Comparison of ENCODE assay signal across 18 cellular contexts in genomic region chr17:72498671-72499210, GRCh38.
A peak's percentile ranks its signal among the peaks of the same experiment; 100 is the strongest.
DNase-seq lines count a peak whose midpoint lies in the region; ATAC-seq and TF ChIP-seq lines count a peak whose summit lies in the region.
"Had no signal": no experiment of that assay in that cellular context is flagged by ENCODE, and none has a peak within 500 bp of the region (broad histone marks: within the 10 kb centered on the region; RNA-seq: fewer than 3 reads in every experiment).

No MANE protein-coding gene starts in this region.

- H2BK20ac ChIP-seq in IMR-90 (ENCODE audit: low read depth, low read length) = no peak overlapping the region

- WGBS in IMR-90 (ENCODE audit: extremely low coverage in 2 of 2, insufficient read length in 1 of 2), 2 experiments = no CpG with 5 or more reads among the region's 2 CpGs
- 67% methylated on average over 2 of the region's 2 CpGs for WGBS in right cardiac atrium

- H2AFZ ChIP-seq in IMR-90 (replicated peaks; ENCODE audit: low read length, poor library complexity) = no peak overlapping the region

- no peak for TF ChIP-seq RAD21 in IMR-90 (IDR thresholded peaks at IDR 0.05; ENCODE audit: low read length)

- in situ Hi-C loops in IMR-90 (cut with MboI; ENCODE audit: low sequenced_read_pairs) = no loop called here
- in situ Hi-C loops in Panc1 (cut with HindIII; ENCODE audit: low pct_unique_long_range_greater_than_20kb, low sequenced_read_pairs) = loop anchor here (25.0 kb wide), 1 partner anchor 361 kb away; no protein-coding TSS in a partner anchor

- H3K9ac ChIP-seq in IMR-90 (ENCODE audit: low read depth, low read length) = no peak overlapping the region

- no peak overlapping the region for H3K14ac ChIP-seq in IMR-90 (replicated peaks; ENCODE audit: low read depth, low read length)

- CTCF ChIA-PET in IMR-90 (lab: Yijun Ruan, JAX) (interaction anchor here (0.6 kb wide), 1 partner anchor 834 kb away, joined by 4 read pairs; no protein-coding TSS in a partner anchor), Panc1 (lab: Charles Lee) (interaction anchor here (0.6 kb wide), 2 partner anchors 63 to 468 kb away, joined by 3 to 4 read pairs; no protein-coding TSS in a partner anchor)

- no peak overlapping the region for H3K27ac ChIP-seq in IMR-90 (ENCODE audit: insufficient read depth, low read length)
- H3K27ac ChIP-seq in Panc1 (ENCODE audit: low read length) = peak overlapping the region; percentile 79
- no peak overlapping the region for H3K27ac ChIP-seq in right cardiac atrium (ENCODE audit: low read length)
- H3K27ac ChIP-seq: sigmoid colon, testis, WERI-Rb-1 had no signal

- no peak for TF ChIP-seq POLR2A in IMR-90 (IDR thresholded peaks at IDR 0.05; ENCODE audit: low read depth, low read length)

- H2BK15ac ChIP-seq in IMR-90 (ENCODE audit: low read depth, low read length) = no peak overlapping the region

- no peak overlapping the region for H3K23ac ChIP-seq in IMR-90 (ENCODE audit: low read depth, low read length)

- H3K9me3 ChIP-seq in IMR-90 (ENCODE audit: control insufficient read depth, insufficient read depth, low read length) = no peaks in the 10 kb centered on the region
- H3K9me3 ChIP-seq in Panc1 (ENCODE audit: control insufficient read depth, insufficient read depth, low read depth, low read length) = no peaks in the 10 kb centered on the region
- H3K9me3 ChIP-seq in right cardiac atrium (ENCODE audit: control insufficient read depth, low read length) = no peaks in the 10 kb centered on the region
- H3K9me3 ChIP-seq: MG63, sigmoid colon, testis had no signal

- H3K27me3 ChIP-seq in IMR-90 (ENCODE audit: control insufficient read depth, insufficient read depth, low read length) = no peaks in the 10 kb centered on the region
- H3K27me3 ChIP-seq in Panc1 (ENCODE audit: control insufficient read depth, insufficient read depth, low read length) = no peaks in the 10 kb centered on the region
- H3K27me3 ChIP-seq in right cardiac atrium (ENCODE audit: control insufficient read depth, insufficient read depth) = no peaks in the 10 kb centered on the region
- H3K27me3 ChIP-seq: MG63, sigmoid colon, testis had no signal

- H3K56ac ChIP-seq in IMR-90 (ENCODE audit: extremely low read depth, insufficient read depth, low read length) = no peak overlapping the region

- no peaks in the 10 kb centered on the region; the same call in 1 of the 2 replicates for H4K20me1 ChIP-seq in IMR-90 (ENCODE audit: insufficient read depth, low read length)

- peak; percentile 85 for ATAC-seq in GM18907 (IDR thresholded peaks at IDR 0.05; ENCODE audit: unreplicated experiment)
- peak; percentile 47 for ATAC-seq in GM21515 (IDR thresholded peaks at IDR 0.05; ENCODE audit: unreplicated experiment)
- no peak for ATAC-seq in IMR-90 (ENCODE audit: low read depth)
- ATAC-seq in Panc1 = no peak
- ATAC-seq in right cardiac atrium = no peak
- no peak for ATAC-seq in GM21723 (IDR thresholded peaks at IDR 0.05; ENCODE audit: unreplicated experiment)
- ATAC-seq: activated CD8-positive, alpha-beta T cell treated with anti-CD3 and anti-CD28 coated beads for 36 hours had no signal

- no peak overlapping the region for H3K4me3 ChIP-seq in IMR-90 (ENCODE audit: insufficient read depth, low read depth, low read length)
- H3K4me3 ChIP-seq in Panc1 (ENCODE audit: low read depth in 2 of 2, low read length in 2 of 2) = no peak overlapping the region
- no peak overlapping the region for H3K4me3 ChIP-seq in right cardiac atrium (ENCODE audit: low read length)
- H3K4me3 ChIP-seq: MG63, sigmoid colon, testis had no signal

- no peak overlapping the region for H4K91ac ChIP-seq in IMR-90 (ENCODE audit: insufficient read depth, low read depth, low read length)

- H2AK5ac ChIP-seq in IMR-90 (ENCODE audit: low read depth, low read length) = no peak overlapping the region

- H4K8ac ChIP-seq in IMR-90 (ENCODE audit: low read depth in 2 of 2, low read length in 2 of 2) = no peak overlapping the region

- POLR2A ChIA-PET in IMR-90 (lab: Charles Lee; ENCODE audit: unreplicated experiment) = no interaction called here
- POLR2A ChIA-PET in Panc1 (lab: Charles Lee) = no interaction called here

- H3K18ac ChIP-seq in IMR-90 (ENCODE audit: low read depth, low read length) = no peak overlapping the region

- BruUV-seq in IMR-90 (replicated peaks; lab: Mats Ljungman, UMichigan) = no TSS peak
- no TSS peak for BruUV-seq in Panc1 (replicated peaks; lab: Mats Ljungman, UMichigan)

- dilution Hi-C loops in IMR-90 (cut with HindIII; ENCODE audit: low sequenced_read_pairs, unreplicated experiment) = no loop called here

- peaks cover 16% of the 10 kb centered on the region for H3K4me1 ChIP-seq in IMR-90 (ENCODE audit: control insufficient read depth, insufficient read depth, low read length)
- H3K4me1 ChIP-seq in Panc1 (ENCODE audit: control insufficient read depth, insufficient read depth, low read length) = peaks cover 79% of the 10 kb centered on the region
- no peaks in the 10 kb centered on the region for H3K4me1 ChIP-seq in right cardiac atrium (ENCODE audit: control insufficient read depth, insufficient read depth, low read length)
- H3K4me1 ChIP-seq: sigmoid colon, testis had no signal

- H2AK9ac ChIP-seq in IMR-90 (replicated peaks; ENCODE audit: low read depth, low read length, poor library complexity) = no peak overlapping the region

- peaks cover 8% of the 10 kb centered on the region for H3K9me1 ChIP-seq in IMR-90 (ENCODE audit: insufficient read depth, low read length)

- no peak overlapping the region for H3K4me2 ChIP-seq in IMR-90 (ENCODE audit: low read depth, low read length)

- H4K5ac ChIP-seq in IMR-90 (ENCODE audit: low read depth, low read length) = no peak overlapping the region

- DNase-seq in IMR-90 (peak; percentile 40), Panc1 (ENCODE audit: low read depth, low spot score) (no peak), EL (no peak), right cardiac atrium (no peak), NCI-H187 treated with DMSO at 0.1 percent for 48 hours (lab: John Stamatoyannopoulos, UW) (no peak)
- DNase-seq: activated CD8-positive, alpha-beta T cell treated with anti-CD3 and anti-CD28 coated beads for 36 hours; central memory CD4-positive, alpha-beta T cell; hypothalamus; MG63; midbrain; sigmoid colon; stimulated activated CD4-positive, alpha-beta T cell treated with anti-CD3 and anti-CD28 coated beads, Interleukin-2, amount 100 ng/mL, for 48 hours; stimulated activated CD8-positive, alpha-beta memory T cell treated with anti-CD3 and anti-CD28 coated beads, Interleukin-4, amount 100 ng/mL, for 48 hours; testis; WERI-Rb-1 had no signal

- no peak for TF ChIP-seq CTCF in IMR-90 (conservative IDR thresholded peaks at IDR 0.05; ENCODE audit: low read depth, low read length)
- no peak for TF ChIP-seq CTCF in Panc1 (IDR thresholded peaks at IDR 0.05)

- intact Hi-C loops in IMR-90 (cut with micrococcal nuclease) = no loop called here
- intact Hi-C loops in Panc1 (cut with micrococcal nuclease; ENCODE audit: unreplicated experiment) = no loop called here
- intact Hi-C loops in right cardiac atrium (cut with DNase I) = no loop called here

- H2BK5ac ChIP-seq in IMR-90 (ENCODE audit: low read depth, low read length, poor library complexity, severe bottlenecking) = no peak overlapping the region

- no peak overlapping the region for H3K4ac ChIP-seq in IMR-90 (ENCODE audit: low read depth, low read length)

- H3K36me3 ChIP-seq in IMR-90 (ENCODE audit: control insufficient read depth, insufficient read depth, low read length) = no peaks in the 10 kb centered on the region
- H3K36me3 ChIP-seq in Panc1 (ENCODE audit: control insufficient read depth, insufficient read depth, low read length) = no peaks in the 10 kb centered on the region
- H3K36me3 ChIP-seq: MG63, sigmoid colon, WERI-Rb-1 had no signal

- no peak overlapping the region for H2BK120ac ChIP-seq in IMR-90 (ENCODE audit: low read depth, low read length)

- peaks cover 39 to 57% of the 10 kb centered on the region in 2 experiments for H3K79me1 ChIP-seq in IMR-90 (ENCODE audit: low read depth in 1 of 2, low read length in 2 of 2)

TF ChIP-seq in IMR-90, 13 proteins besides CTCF, POLR2A, EP300 and RAD21:
- TF ChIP-seq MAFK (IDR thresholded peaks at IDR 0.05; ENCODE audit: low read depth, low read length) (no peak), CHD1 (IDR thresholded peaks at IDR 0.05; ENCODE audit: low read depth, low read length) (no peak), MXI1 (IDR thresholded peaks at IDR 0.05; ENCODE audit: borderline replicate concordance, low read depth, low read length) (no peak), USF2 (IDR thresholded peaks at IDR 0.05; ENCODE audit: low read depth, low read length) (no peak), CEBPB (IDR thresholded peaks at IDR 0.05; ENCODE audit: low read depth, low read length) (no peak), SMC3 (IDR thresholded peaks at IDR 0.05; ENCODE audit: low read depth, low read length) (no peak), RCOR1 (IDR thresholded peaks at IDR 0.05; ENCODE audit: insufficient replicate concordance, low read length) (no peak), FOS (IDR thresholded peaks at IDR 0.05; ENCODE audit: low read depth, low read length) (no peak), NFE2L2 (IDR thresholded peaks at IDR 0.05; ENCODE audit: low read depth, low read length) (no peak), MAZ (IDR thresholded peaks at IDR 0.05; ENCODE audit: borderline replicate concordance, low read depth, low read length) (no peak), BHLHE40 (IDR thresholded peaks at IDR 0.05; ENCODE audit: low read depth, low read length) (no peak), ELK1 (IDR thresholded peaks at IDR 0.05; ENCODE audit: borderline replicate concordance, low read depth, low read length) (no peak), RFX5 (IDR thresholded peaks at IDR 0.05; ENCODE audit: low read depth, low read length) (no peak)

Comparison
In these comparisons a context has a peak if more than half of its experiments do, and no peak if none do; other contexts are left out.
1. ATAC-seq: peak in GM18907 (single experiment) and GM21515 (single experiment); none in IMR-90 (single experiment), Panc1 (single experiment), right cardiac atrium (0 of 2) and GM21723 (single experiment).